35 cellular contexts compared by ENCODE assay signal in genomic region chr2:173287594-173287993, GRCh38.
"Had no signal": no experiment of that assay in that cellular context is flagged by ENCODE, and none has a peak within 500 bp of the region (broad histone marks: within the 10 kb centered on the region; RNA-seq: fewer than 3 reads in every experiment).

No MANE protein-coding gene starts in this region.

- H3K27ac Mint-ChIP-seq: activated CD4-positive, alpha-beta memory T cell treated with anti-CD3 and anti-CD28 coated beads, Interleukin-2, amount 10 ng/mL, durations not matched to agents 7 days and 5 days; activated CD8-positive, alpha-beta memory T cell treated with anti-CD3 and anti-CD28 coated beads, Interleukin-2, amount 10 ng/mL, durations not matched to agents 7 days and 5 days; activated naive CD8-positive, alpha-beta T cell treated with anti-CD3 and anti-CD28 coated beads for 36 hours; T-cell; T-helper 17 cell had no signal

- H3K27ac ChIP-seq: RWPE1, WERI-Rb-1 had no signal

- H3K4me3 ChIP-seq: K562 had no signal

- FAIRE-seq: K562, RCC 7860 had no signal

- H3K27me3 ChIP-seq: brain microvascular endothelial cell had no signal

- H3K36me3 ChIP-seq: brain microvascular endothelial cell, WERI-Rb-1 had no signal

- H3K36me3 Mint-ChIP-seq: activated CD8-positive, alpha-beta memory T cell treated with anti-CD3 and anti-CD28 coated beads, Interleukin-2, amount 10 ng/mL, durations not matched to agents 7 days and 5 days; activated naive CD8-positive, alpha-beta T cell treated with anti-CD3 and anti-CD28 coated beads for 36 hours; T-cell had no signal

- H3K9me3 Mint-ChIP-seq: activated CD4-positive, alpha-beta memory T cell treated with anti-CD3 and anti-CD28 coated beads, Interleukin-2, amount 10 ng/mL, durations not matched to agents 7 days and 5 days; activated naive CD8-positive, alpha-beta T cell treated with anti-CD3 and anti-CD28 coated beads for 36 hours; T-cell had no signal

- ATAC-seq: activated CD8-positive, alpha-beta memory T cell treated with anti-CD3 and anti-CD28 coated beads, Interleukin-2, amount 10 ng/mL, durations not matched to agents 7 days and 5 days; K562; PC-3; Right ventricle myocardium inferior; SK-N-SH treated with all-trans-retinoic acid at 6 μM for 48 hours; T-cell; T-helper 17 cell had no signal

- DNase-seq: activated CD4-positive, alpha-beta memory T cell treated with anti-CD3 and anti-CD28 coated beads, Interleukin-2, amount 10 ng/mL, durations not matched to agents 7 days and 5 days; activated CD4-positive, alpha-beta T cell treated with anti-CD3 and anti-CD28 coated beads for 1 hour; activated CD4-positive, alpha-beta T cell treated with anti-CD3 and anti-CD28 coated beads for 48 hours; activated CD4-positive, CD25-positive, alpha-beta regulatory T cell; activated CD8-positive, alpha-beta memory T cell treated with anti-CD3 and anti-CD28 coated beads for 24 hours; activated CD8-positive, alpha-beta memory T cell treated with anti-CD3 and anti-CD28 coated beads, Interleukin-2, amount 10 ng/mL, durations not matched to agents 7 days and 5 days; activated CD8-positive, alpha-beta memory T cell treated with anti-CD3 and anti-CD28 coated beads, Interleukin-2, amount 50 U/mL, for 48 hours; activated effector memory CD4-positive, alpha-beta T cell treated with anti-CD3 and anti-CD28 coated beads, Interleukin-2, amount 50 U/mL, for 16 hours; activated naive CD4-positive, alpha-beta T cell; activated naive CD4-positive, alpha-beta T cell treated with anti-CD3 and anti-CD28 coated beads, Interleukin-2, amount 50 U/mL, for 16 hours; activated naive CD8-positive, alpha-beta T cell treated with anti-CD3 and anti-CD28 coated beads for 36 hours; activated T-cell treated with anti-CD3 and anti-CD28 coated beads, Interleukin-2, amount 50 U/mL, for 48 hours; amniotic stem cell; aorta; brain microvascular endothelial cell; IMR-90; NCI-H1105; NCI-H1417 treated with DMSO at 0.1 percent for 48 hours; NCI-H1694; NCI-H2029; NCI-H2171; NCI-H510A; NCI-H526 treated with DMSO at 0.1 percent for 48 hours; NK-92 treated with Interleukin-12 subunit alpha and Interleukin-12 subunit beta, amount 100 ng/mL, for 24 hours; PC-3; SIG-M5; T-cell; T-helper 17 cell; T-helper 9 cell; WERI-Rb-1 had no signal

- H3K4me3 Mint-ChIP-seq: activated CD4-positive, alpha-beta memory T cell treated with anti-CD3 and anti-CD28 coated beads, Interleukin-2, amount 10 ng/mL, durations not matched to agents 7 days and 5 days; activated CD8-positive, alpha-beta memory T cell treated with anti-CD3 and anti-CD28 coated beads, Interleukin-2, amount 10 ng/mL, durations not matched to agents 7 days and 5 days; activated naive CD8-positive, alpha-beta T cell treated with anti-CD3 and anti-CD28 coated beads for 36 hours; T-cell; T-helper 17 cell had no signal

- H3K4me1 Mint-ChIP-seq: activated naive CD8-positive, alpha-beta T cell treated with anti-CD3 and anti-CD28 coated beads for 36 hours had no signal

- H3K27me3 Mint-ChIP-seq: activated CD4-positive, alpha-beta memory T cell treated with anti-CD3 and anti-CD28 coated beads, Interleukin-2, amount 10 ng/mL, durations not matched to agents 7 days and 5 days; activated CD8-positive, alpha-beta memory T cell treated with anti-CD3 and anti-CD28 coated beads, Interleukin-2, amount 10 ng/mL, durations not matched to agents 7 days and 5 days had no signal
